ENCODE assay signal across 8 cellular contexts in genomic region chr4:87235020-87235671, GRCh38. TPM values are rescaled to one million over a fixed set of nuclear protein-coding genes. Genes with fewer than 3 reads are reported as not detected.
DNase-seq lines count a peak whose midpoint lies in the region; ATAC-seq and TF ChIP-seq lines count a peak whose summit lies in the region.

No MANE protein-coding gene starts in this region.

- peaks cover 10% of the 10 kb centered on the region for H3K4me1 Mint-ChIP-seq in activated CD4-positive, alpha-beta T cell treated with anti-CD3 and anti-CD28 coated beads, Interleukin-2, amount 10 ng/mL, durations not matched to agents 7 days and 5 days
- H3K4me1 Mint-ChIP-seq in activated CD8-positive, alpha-beta T cell treated with anti-CD3 and anti-CD28 coated beads for 36 hours (ENCODE audit: low read depth), result no peaks in the 10 kb centered on the region
- H3K4me1 Mint-ChIP-seq in immature natural killer cell, result peaks cover 5 to 11% of the 10 kb centered on the region in 2 donors

- H3K36me3 Mint-ChIP-seq in activated CD4-positive, alpha-beta T cell treated with anti-CD3 and anti-CD28 coated beads, Interleukin-2, amount 10 ng/mL, durations not matched to agents 7 days and 5 days (ENCODE audit: low read depth), result no peaks in the 10 kb centered on the region
- no peaks in the 10 kb centered on the region for H3K36me3 Mint-ChIP-seq in activated CD8-positive, alpha-beta T cell treated with anti-CD3 and anti-CD28 coated beads for 36 hours (ENCODE audit: low read depth)
- no peaks in the 10 kb centered on the region for H3K36me3 Mint-ChIP-seq in immature natural killer cell

- DNase-seq in activated CD4-positive, alpha-beta T cell treated with anti-CD3 and anti-CD28 coated beads, Interleukin-2, amount 10 ng/mL, durations not matched to agents 7 days and 5 days, result no peak
- no peak for DNase-seq in activated CD4-positive, alpha-beta T cell treated with anti-CD3 and anti-CD28 coated beads for 4 hours
- no peak for DNase-seq in activated CD8-positive, alpha-beta T cell treated with anti-CD3 and anti-CD28 coated beads for 36 hours
- DNase-seq in immature natural killer cell (no peak), superior temporal gyrus (ENCODE audit: extremely low spot score) (peak; percentile 53), SIG-M5 (lab: John Stamatoyannopoulos, UW) (no peak), COR-L47 (lab: John Stamatoyannopoulos, UW) (no peak)

- H3K4me3 Mint-ChIP-seq in activated CD4-positive, alpha-beta T cell treated with anti-CD3 and anti-CD28 coated beads, Interleukin-2, amount 10 ng/mL, durations not matched to agents 7 days and 5 days, result peak overlapping the region; percentile 75
- peak overlapping the region; percentile 72 for H3K4me3 Mint-ChIP-seq in activated CD8-positive, alpha-beta T cell treated with anti-CD3 and anti-CD28 coated beads for 36 hours
- H3K4me3 Mint-ChIP-seq in immature natural killer cell, result peak overlapping the region; percentile 80 to 87 (median 83)

- ATAC-seq in activated CD8-positive, alpha-beta T cell treated with anti-CD3 and anti-CD28 coated beads for 36 hours, result no peak
- no peak for ATAC-seq in HG02884 (IDR thresholded peaks at IDR 0.05; ENCODE audit: unreplicated experiment)

- POLR2A ChIA-PET in activated CD4-positive, alpha-beta T cell treated with anti-CD3 and anti-CD28 coated beads, Interleukin-2, amount 10 ng/mL, durations not matched to agents 7 days and 5 days (lab: Charles Lee), result no interaction called here
- POLR2A ChIA-PET in activated CD8-positive, alpha-beta T cell treated with anti-CD3 and anti-CD28 coated beads for 36 hours (lab: Charles Lee), result no interaction called here

- TF ChIP-seq CTCF in activated CD8-positive, alpha-beta T cell treated with anti-CD3 and anti-CD28 coated beads for 36 hours (IDR thresholded peaks at IDR 0.05), result no peak

- CTCF ChIA-PET in activated CD4-positive, alpha-beta T cell treated with anti-CD3 and anti-CD28 coated beads, Interleukin-2, amount 10 ng/mL, durations not matched to agents 7 days and 5 days (lab: Charles Lee), result interaction anchor here (0.6 to 1.7 kb wide), 5 partner anchors 12 to 271 kb away, joined by 3 to 5 read pairs (median 4); no protein-coding TSS in a partner anchor
- CTCF ChIA-PET in activated CD8-positive, alpha-beta T cell treated with anti-CD3 and anti-CD28 coated beads for 36 hours (lab: Charles Lee), result interaction anchor here (0.6 to 5.5 kb wide), 18 partner anchors 8 to 313 kb away, joined by 3 to 50 read pairs (median 4); partner anchors contain the start of gene KLHL8

- intact Hi-C loops in activated CD8-positive, alpha-beta T cell treated with anti-CD3 and anti-CD28 coated beads for 36 hours (cut with micrococcal nuclease), result loop anchor here (2.0 kb wide), 2 partner anchors 84 to 312 kb away; no protein-coding TSS in a partner anchor

- H3K27me3 Mint-ChIP-seq in activated CD4-positive, alpha-beta T cell treated with anti-CD3 and anti-CD28 coated beads, Interleukin-2, amount 10 ng/mL, durations not matched to agents 7 days and 5 days, result peaks cover 2% of the 10 kb centered on the region
- peaks cover 3% of the 10 kb centered on the region for H3K27me3 Mint-ChIP-seq in activated CD8-positive, alpha-beta T cell treated with anti-CD3 and anti-CD28 coated beads for 36 hours
- H3K27me3 Mint-ChIP-seq in immature natural killer cell (ENCODE audit: low read depth in 3 of 3), result peaks cover 0 to 5% (median 3%) of the 10 kb centered on the region in 3 donors

- H3K27ac Mint-ChIP-seq in activated CD4-positive, alpha-beta T cell treated with anti-CD3 and anti-CD28 coated beads, Interleukin-2, amount 10 ng/mL, durations not matched to agents 7 days and 5 days, result no peak overlapping the region
- no peak overlapping the region for H3K27ac Mint-ChIP-seq in activated CD8-positive, alpha-beta T cell treated with anti-CD3 and anti-CD28 coated beads for 36 hours
- no peak overlapping the region for H3K27ac Mint-ChIP-seq in immature natural killer cell

- no peaks in the 10 kb centered on the region for H3K9me3 Mint-ChIP-seq in activated CD4-positive, alpha-beta T cell treated with anti-CD3 and anti-CD28 coated beads, Interleukin-2, amount 10 ng/mL, durations not matched to agents 7 days and 5 days
- H3K9me3 Mint-ChIP-seq in activated CD8-positive, alpha-beta T cell treated with anti-CD3 and anti-CD28 coated beads for 36 hours, result no peaks in the 10 kb centered on the region
- H3K9me3 Mint-ChIP-seq in immature natural killer cell, result no peaks in the 10 kb centered on the region

RNA-seq across cellular contexts. Expression of gene KLHL8, which starts 14.7 kb away (rescaled TPM):
- total RNA-seq in activated CD4-positive, alpha-beta T cell treated with anti-CD3 and anti-CD28 coated beads, Interleukin-2, amount 10 ng/mL, durations not matched to agents 7 days and 5 days, result 10 to 100 TPM in 1 of 2 experiments, 1 to 10 TPM in 1; 9.1 to 10.5 TPM
- 10 to 100 TPM; 12.0 to 12.5 TPM for total RNA-seq in activated CD8-positive, alpha-beta T cell treated with anti-CD3 and anti-CD28 coated beads for 36 hours
- polyA plus RNA-seq in immature natural killer cell, result 10 to 100 TPM in 2 of 3 donors, 1 to 10 TPM in 1; 9.0 to 11.1 (median 10.3) TPM
